In the genomic region with DNA sequence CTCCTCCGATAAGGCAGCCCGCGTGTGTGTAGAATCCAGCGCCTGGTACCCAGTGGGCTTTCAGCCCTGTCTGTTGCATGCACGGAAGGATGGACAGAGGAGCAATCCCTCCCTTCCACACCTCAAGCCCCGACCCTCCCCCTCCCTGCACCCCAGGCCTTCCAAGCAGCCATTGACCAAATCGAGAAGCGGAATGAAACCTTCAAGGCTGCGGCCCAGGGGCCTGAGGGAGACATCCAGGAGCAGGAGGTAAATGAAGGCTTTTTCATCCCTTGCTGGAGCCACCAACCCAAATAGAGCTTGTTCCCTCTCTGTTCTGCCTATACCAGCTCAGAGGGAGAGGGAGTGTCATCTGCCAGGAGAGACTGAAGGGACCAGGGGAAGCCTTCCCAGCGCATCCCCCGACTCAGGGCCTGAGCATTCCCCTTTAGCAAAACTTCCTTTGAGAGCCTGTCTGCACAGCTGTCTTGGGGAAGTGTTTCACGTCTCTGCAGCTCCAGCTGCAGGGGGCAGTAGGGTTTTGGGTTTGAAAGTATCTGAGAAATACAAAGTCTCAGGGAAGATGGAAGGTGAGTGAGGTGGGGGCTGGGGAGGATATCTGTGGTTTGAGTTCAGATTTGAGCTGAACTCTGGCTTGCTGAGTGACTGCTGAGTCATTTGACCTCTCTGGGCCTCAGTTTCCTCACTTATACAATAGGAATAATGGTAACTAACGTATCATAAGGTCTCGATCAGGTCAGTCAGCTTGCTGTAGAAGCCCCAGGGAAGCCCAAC, we compare ENCODE assay signal across 8 cellular contexts. TPM values are rescaled to one million over a fixed set of nuclear protein-coding genes. Genes with fewer than 3 reads are reported as not detected.
A peak's percentile ranks its signal among the peaks of the same experiment; 100 is the strongest.
DNase-seq lines count a peak whose midpoint lies in the region; ATAC-seq, FAIRE-seq and TF ChIP-seq lines count a peak whose summit lies in the region.

No MANE protein-coding gene starts in this region.

- intact Hi-C loops in vagina (cut with DNase I) = no loop called here

- H3K27ac ChIP-seq in BLaER1 (no peak overlapping the region), KOPT-K1 (ENCODE audit: low read depth, low read length, poor library complexity, severe bottlenecking) (peak overlapping the region; percentile 41), vagina (no peak overlapping the region)

- no peaks in the 10 kb centered on the region for H4K20me1 ChIP-seq in BLaER1

- peak; percentile 19 to 30 for ATAC-seq in activated CD4-positive, CD25-positive, alpha-beta regulatory T cell treated with anti-CD3 and anti-CD28 coated beads, Interleukin-2, amount 50 U/mL, for 24 hours
- ATAC-seq in GM19328 (IDR thresholded peaks at IDR 0.05; ENCODE audit: unreplicated experiment) = no peak

- H3K4me1 ChIP-seq in BLaER1 = peaks cover 36% of the 10 kb centered on the region
- H3K4me1 ChIP-seq in vagina = peaks cover 28% of the 10 kb centered on the region

- no peak for FAIRE-seq in frontal cortex (lab: Jason Lieb, UNC)

- no peaks in the 10 kb centered on the region; the same call in 1 of the 2 replicates for H3K36me3 ChIP-seq in BLaER1
- no peaks in the 10 kb centered on the region for H3K36me3 ChIP-seq in KOPT-K1 (ENCODE audit: insufficient read depth, low read length)
- no peaks in the 10 kb centered on the region for H3K36me3 ChIP-seq in vagina

- H3K27me3 ChIP-seq in BLaER1 (no peaks in the 10 kb centered on the region), vagina (no peaks in the 10 kb centered on the region)

- DNase-seq in effector CD8-positive, alpha-beta T cell (lab: John Stamatoyannopoulos, UW) = peak; percentile 31
- DNase-seq in stimulated activated CD4-positive, alpha-beta T cell treated with anti-CD3 and anti-CD28 coated beads, Interleukin-1b, Interleukin-23, amount 100 ng/mL, for 1 hour (ENCODE audit: low read depth in 2 of 2) = peak; percentile 38 to 54
- DNase-seq in frontal cortex (ENCODE audit: low spot score in 2 of 2) = no peak
- no peak for DNase-seq in vagina (ENCODE audit: extremely low spot score in 2 of 2)

- H3K4me2 ChIP-seq in BLaER1 = 0 out of 2 replicates have a peak overlapping the region, but pooled peaks have one; percentile 6

- no peak overlapping the region for H3K9ac ChIP-seq in BLaER1

- H3K9me3 ChIP-seq in BLaER1 (no peaks in the 10 kb centered on the region), KOPT-K1 (ENCODE audit: insufficient read depth, low read length, poor library complexity, severe bottlenecking) (no peaks in the 10 kb centered on the region), vagina (no peaks in the 10 kb centered on the region)

- TF ChIP-seq POLR2A in vagina (IDR thresholded peaks at IDR 0.05) = no peak

- H3K4me3 ChIP-seq in BLaER1 = no peak overlapping the region
- no peak overlapping the region for H3K4me3 ChIP-seq in vagina

- TF ChIP-seq CTCF in vagina (IDR thresholded peaks at IDR 0.05) = no peak

RNA-seq across cellular contexts. Expression of gene FGD2, which starts 16.1 kb away (rescaled TPM):
- total RNA-seq in frontal cortex (0.82 TPM), vagina (20.4 TPM)

RNA-seq across cellular contexts. Expression of gene MTCH1, which starts 35.5 kb away (rescaled TPM):
- total RNA-seq in frontal cortex (152 TPM), vagina (233 TPM)

Comparison
In these comparisons a context has a peak if more than half of its experiments do, and no peak if none do; other contexts are left out.
1. DNase-seq: peak in effector CD8-positive, alpha-beta T cell (single experiment) and stimulated activated CD4-positive, alpha-beta T cell treated with anti-CD3 and anti-CD28 coated beads, Interleukin-1b, Interleukin-23, amount 100 ng/mL, for 1 hour (2 of 2); none in frontal cortex (0 of 2) and vagina (0 of 2).
2. RNA of gene FGD2, which starts 16.1 kb away (total RNA-seq): 20.4 TPM in vagina (single experiment); 0.82 TPM in frontal cortex (single experiment); every median in the first group is over 10 times any median in the second.